ENCODE assay signal across 9 cellular contexts in the genomic region with DNA sequence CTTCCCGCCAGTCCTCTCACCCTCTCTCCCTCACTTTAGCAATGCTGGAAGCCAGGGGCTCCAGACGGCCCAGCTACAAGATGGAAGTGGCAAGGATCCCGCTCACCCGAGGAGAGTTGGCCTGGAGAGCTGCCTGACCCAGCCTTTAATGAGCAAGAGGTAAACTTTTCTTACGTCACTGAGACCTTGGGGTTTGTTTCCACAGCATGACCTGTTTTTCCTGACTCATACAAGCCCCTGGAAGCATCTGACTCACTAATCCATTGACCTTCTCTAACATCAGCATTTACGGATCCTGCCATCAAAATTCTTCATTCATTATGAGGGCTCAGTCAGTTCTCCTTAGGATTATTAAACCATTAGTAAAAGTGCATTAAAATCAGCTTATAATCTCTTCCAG.
DNase-seq lines count a peak whose midpoint lies in the region; ATAC-seq and TF ChIP-seq lines count a peak whose summit lies in the region.
"Had no signal": no experiment of that assay in that cellular context is flagged by ENCODE, and none has a peak within 500 bp of the region (broad histone marks: within the 10 kb centered on the region; RNA-seq: fewer than 3 reads in every experiment).

No MANE protein-coding gene starts in this region.

- no peaks in the 10 kb centered on the region for H3K9me3 ChIP-seq in Panc1 (ENCODE audit: control insufficient read depth, insufficient read depth, low read depth, low read length)

- POLR2A ChIA-PET in Panc1 (lab: Charles Lee), result no interaction called here

- H3K9me3 Mint-ChIP-seq in osteocyte (ENCODE audit: unreplicated experiment), result no peaks in the 10 kb centered on the region
- H3K9me3 Mint-ChIP-seq: activated naive CD8-positive, alpha-beta T cell treated with anti-CD3 and anti-CD28 coated beads, Interleukin-2, amount 10 ng/mL, durations not matched to agents 7 days and 5 days had no signal

- no peaks in the 10 kb centered on the region for H3K36me3 ChIP-seq in Panc1 (ENCODE audit: control insufficient read depth, insufficient read depth, low read length)

- H3K36me3 Mint-ChIP-seq in osteocyte (ENCODE audit: unreplicated experiment), result no peaks in the 10 kb centered on the region
- H3K36me3 Mint-ChIP-seq: activated naive CD8-positive, alpha-beta T cell treated with anti-CD3 and anti-CD28 coated beads, Interleukin-2, amount 10 ng/mL, durations not matched to agents 7 days and 5 days had no signal

- H3K4me1 ChIP-seq in Panc1 (ENCODE audit: control insufficient read depth, insufficient read depth, low read length), result peaks cover 6% of the 10 kb centered on the region

- H3K4me3 ChIP-seq in Panc1 (ENCODE audit: low read depth in 2 of 2, low read length in 2 of 2), result no peak overlapping the region

- no peak overlapping the region for H3K4me3 Mint-ChIP-seq in osteocyte (ENCODE audit: unreplicated experiment)
- H3K4me3 Mint-ChIP-seq: activated naive CD8-positive, alpha-beta T cell treated with anti-CD3 and anti-CD28 coated beads, Interleukin-2, amount 10 ng/mL, durations not matched to agents 7 days and 5 days had no signal

- no peak overlapping the region for H3K27ac ChIP-seq in Panc1 (ENCODE audit: low read length)

- no TSS peak for BruUV-seq in Panc1 (replicated peaks; lab: Mats Ljungman, UMichigan)

- peaks cover 64% of the 10 kb centered on the region for H3K4me1 Mint-ChIP-seq in osteocyte (ENCODE audit: unreplicated experiment)

- no peaks in the 10 kb centered on the region for H3K27me3 ChIP-seq in Panc1 (ENCODE audit: control insufficient read depth, insufficient read depth, low read length)

- intact Hi-C loops in Panc1 (cut with micrococcal nuclease; ENCODE audit: unreplicated experiment), result loop anchor here (10.0 kb wide), 1 partner anchor 1036 kb away; no protein-coding TSS in a partner anchor

- TF ChIP-seq CTCF in Panc1 (IDR thresholded peaks at IDR 0.05) (no peak), osteocyte (IDR thresholded peaks at IDR 0.05) (no peak)

- CTCF ChIA-PET in Panc1 (lab: Charles Lee), result no interaction called here

- no peaks in the 10 kb centered on the region for H3K27me3 Mint-ChIP-seq in osteocyte (ENCODE audit: unreplicated experiment)

- in situ Hi-C loops in Panc1 (cut with HindIII; ENCODE audit: low pct_unique_long_range_greater_than_20kb, low sequenced_read_pairs), result no loop called here

- peak overlapping the region; percentile 80 for H3K27ac Mint-ChIP-seq in osteocyte (ENCODE audit: unreplicated experiment)
- H3K27ac Mint-ChIP-seq: activated naive CD8-positive, alpha-beta T cell treated with anti-CD3 and anti-CD28 coated beads, Interleukin-2, amount 10 ng/mL, durations not matched to agents 7 days and 5 days had no signal

- DNase-seq in ELR (ENCODE audit: low read depth) (peak; percentile 98), Panc1 (ENCODE audit: low read depth, low spot score) (peak; percentile 81), dermis microvascular lymphatic vessel endothelial cell (ENCODE audit: low read depth in 2 of 2) (peak; percentile 21 to 89), osteocyte (ENCODE audit: extremely low spot score, unreplicated experiment) (no peak), epidermal melanocyte (ENCODE audit: insufficient read length, low spot score) (no peak), NCI-H1417 treated with DMSO at 0.1 percent for 48 hours (lab: John Stamatoyannopoulos, UW) (no peak)
- DNase-seq in stimulated activated CD4-positive, alpha-beta T cell treated with anti-CD3 and anti-CD28 coated beads, Interleukin-15, amount 100 ng/mL, for 24 hours, result no peak
- DNase-seq in activated effector memory CD4-positive, alpha-beta T cell treated with Interleukin-2 at 50 U/mL for 16 hours, result no peak
- DNase-seq: activated naive CD8-positive, alpha-beta T cell treated with anti-CD3 and anti-CD28 coated beads, Interleukin-2, amount 10 ng/mL, durations not matched to agents 7 days and 5 days had no signal

- 0 out of 2 replicates have a peak, but pooled peaks have one; percentile 35 for ATAC-seq in Panc1

Comparison
In these comparisons a context has a peak if more than half of its experiments do, and no peak if none do; other contexts are left out.
1. DNase-seq: peak in ELR (single experiment), Panc1 (single experiment) and dermis microvascular lymphatic vessel endothelial cell (2 of 2); none in osteocyte (single experiment), epidermal melanocyte (single experiment), stimulated activated CD4-positive, alpha-beta T cell treated with anti-CD3 and anti-CD28 coated beads, Interleukin-15, amount 100 ng/mL, for 24 hours (single experiment), activated effector memory CD4-positive, alpha-beta T cell treated with Interleukin-2 at 50 U/mL for 16 hours (single experiment) and NCI-H1417 treated with DMSO at 0.1 percent for 48 hours (single experiment).